ENCODE assay signal across 25 cellular contexts in genomic region chr17:70478883-70479282, GRCh38.
DNase-seq lines count a peak whose midpoint lies in the region; ATAC-seq, FAIRE-seq and TF ChIP-seq lines count a peak whose summit lies in the region.
"Had no signal": no experiment of that assay in that cellular context is flagged by ENCODE, and none has a peak within 500 bp of the region (broad histone marks: within the 10 kb centered on the region; RNA-seq: fewer than 3 reads in every experiment).

No MANE protein-coding gene starts in this region.

- H3K36me3 ChIP-seq in ACC112 (ENCODE audit: insufficient read depth, low read length) = no peaks in the 10 kb centered on the region
- H3K36me3 ChIP-seq in gastrocnemius medialis = no peaks in the 10 kb centered on the region
- no peaks in the 10 kb centered on the region for H3K36me3 ChIP-seq in pancreas
- no peaks in the 10 kb centered on the region for H3K36me3 ChIP-seq in naive thymus-derived CD4-positive, alpha-beta T cell (ENCODE audit: control insufficient read depth in 2 of 3, insufficient read depth in 3 of 3, low read length in 3 of 3)

- WGBS in pancreas, 2 donors = 65 to 78% methylated on average over 5 of the region's 5 CpGs

- H3K4me1 ChIP-seq in ACC112 (ENCODE audit: control insufficient read depth, insufficient read depth, low read length, unreplicated experiment) (peaks cover 3% of the 10 kb centered on the region), gastrocnemius medialis (no peaks in the 10 kb centered on the region), pancreas (no peaks in the 10 kb centered on the region)
- no peaks in the 10 kb centered on the region for H3K4me1 ChIP-seq in naive thymus-derived CD4-positive, alpha-beta T cell (ENCODE audit: control insufficient read depth in 2 of 2, insufficient read depth in 2 of 2, low read length in 2 of 2)
- H3K4me1 ChIP-seq: Caco-2 had no signal

- no peaks in the 10 kb centered on the region for H3K9me3 ChIP-seq in gastrocnemius medialis
- no peaks in the 10 kb centered on the region for H3K9me3 ChIP-seq in pancreas
- peaks cover 0 to 6% (median 0%) of the 10 kb centered on the region in 3 experiments for H3K9me3 ChIP-seq in naive thymus-derived CD4-positive, alpha-beta T cell (ENCODE audit: control insufficient read depth in 2 of 3, low read length in 3 of 3)

- no peak overlapping the region for H3K4me3 ChIP-seq in ACC112 (ENCODE audit: low read depth, low read length)
- no peak overlapping the region for H3K4me3 ChIP-seq in gastrocnemius medialis
- H3K4me3 ChIP-seq in pancreas = no peak overlapping the region
- no peak overlapping the region for H3K4me3 ChIP-seq in naive thymus-derived CD4-positive, alpha-beta T cell (ENCODE audit: low read length)
- H3K4me3 ChIP-seq: GM23338, PC-9 had no signal

- H3K27ac ChIP-seq in ACC112 (ENCODE audit: low read depth, low read length) = no peak overlapping the region
- no peak overlapping the region for H3K27ac ChIP-seq in gastrocnemius medialis
- no peak overlapping the region for H3K27ac ChIP-seq in pancreas
- no peak overlapping the region for H3K27ac ChIP-seq in naive thymus-derived CD4-positive, alpha-beta T cell (ENCODE audit: low read depth, low read length)
- H3K27ac ChIP-seq: PC-9 had no signal

- intact Hi-C loops in left ventricle myocardium superior (cut with micrococcal nuclease) (no loop called here), gastrocnemius medialis (cut with DNase I; ENCODE audit: low total_unique reads) (no loop called here), pancreas (cut with DNase I) (no loop called here)
- intact Hi-C loops in naive thymus-derived CD4-positive, alpha-beta T cell (cut with micrococcal nuclease) = no loop called here

- in situ Hi-C loops in gastrocnemius medialis (cut with MboI; ENCODE audit: low sequenced_read_pairs in 4 of 4) = no loop called here

- CTCF ChIA-PET in naive thymus-derived CD4-positive, alpha-beta T cell (lab: Charles Lee) = no interaction called here

- no peaks in the 10 kb centered on the region for H3K4me1 Mint-ChIP-seq in naive thymus-derived CD4-positive, alpha-beta T cell
- H3K4me1 Mint-ChIP-seq: CD4-positive, alpha-beta memory T cell; GM23338; H9 had no signal

- H3K27ac Mint-ChIP-seq in naive thymus-derived CD4-positive, alpha-beta T cell = no peak overlapping the region
- H3K27ac Mint-ChIP-seq: CD4-positive, alpha-beta memory T cell; GM23338; H9 had no signal

- TF ChIP-seq POLR2A in gastrocnemius medialis (IDR thresholded peaks at IDR 0.05) = no peak

- no peaks in the 10 kb centered on the region for H3K79me2 ChIP-seq in ACC112 (ENCODE audit: control insufficient read depth, insufficient read depth, low read length, unreplicated experiment)

- H3K27me3 ChIP-seq in ACC112 (ENCODE audit: insufficient read depth, low read length) (no peaks in the 10 kb centered on the region), gastrocnemius medialis (no peaks in the 10 kb centered on the region), pancreas (no peaks in the 10 kb centered on the region)
- H3K27me3 ChIP-seq in naive thymus-derived CD4-positive, alpha-beta T cell (ENCODE audit: control insufficient read depth in 2 of 2, insufficient read depth in 2 of 2, low read length in 2 of 2) = no peaks in the 10 kb centered on the region

- FAIRE-seq in pancreas (lab: Jason Lieb, UNC) = no peak
- FAIRE-seq: A204.1, HepG2 had no signal

- peaks cover 0 to 16% (median 8%) of the 10 kb centered on the region in 11 donors for H3K9me3 Mint-ChIP-seq in naive thymus-derived CD4-positive, alpha-beta T cell

- no peak overlapping the region for H3K4me3 Mint-ChIP-seq in naive thymus-derived CD4-positive, alpha-beta T cell
- H3K4me3 Mint-ChIP-seq: CD4-positive, alpha-beta memory T cell; GM23338; H9 had no signal

- ATAC-seq in left ventricle myocardium superior = peak; percentile 81
- no peak for ATAC-seq in gastrocnemius medialis
- ATAC-seq in GM21717 (IDR thresholded peaks at IDR 0.05; ENCODE audit: unreplicated experiment) = no peak
- ATAC-seq in pancreas = no peak
- ATAC-seq in naive thymus-derived CD4-positive, alpha-beta T cell = no peak
- ATAC-seq: GM23338, HepG2 had no signal

- TF ChIP-seq CTCF in gastrocnemius medialis (IDR thresholded peaks at IDR 0.05 in 4 of 5, conservative IDR thresholded peaks at IDR 0.05 in 1 of 5) (no peak), pancreas (IDR thresholded peaks at IDR 0.05) (no peak)

- POLR2A ChIA-PET in naive thymus-derived CD4-positive, alpha-beta T cell (lab: Charles Lee) = no interaction called here

- peak overlapping the region; percentile 28 for H2AFZ ChIP-seq in ACC112 (ENCODE audit: low read length, unreplicated experiment)
- H2AFZ ChIP-seq: GM23338, PC-9 had no signal

- no peaks in the 10 kb centered on the region for H3K27me3 Mint-ChIP-seq in naive thymus-derived CD4-positive, alpha-beta T cell

- no peaks in the 10 kb centered on the region for H3K36me3 Mint-ChIP-seq in naive thymus-derived CD4-positive, alpha-beta T cell
- H3K36me3 Mint-ChIP-seq: CD4-positive, alpha-beta memory T cell had no signal

- DNase-seq in fibroblast of gingiva (ENCODE audit: low read depth) (peak; percentile 35), left ventricle myocardium superior (peak; percentile 32), gastrocnemius medialis (peak; percentile 9 to 13), occipital lobe (lab: John Stamatoyannopoulos, UW) (no peak), pancreas (no peak)
- no peak for DNase-seq in naive thymus-derived CD4-positive, alpha-beta T cell
- DNase-seq: C1 segment of cervical spinal cord; Caco-2; CD4-positive, alpha-beta memory T cell; H9; Karpas-422; NCI-H1092 treated with DMSO at 0.1 percent for 48 hours; NCI-H1436 treated with DMSO at 0.1 percent for 48 hours; NCI-H187 treated with DMSO at 0.1 percent for 48 hours; NCI-H446; NCI-H524 treated with DMSO at 0.1 percent for 48 hours; NCI-H774; PC-9; RPMI8226; SHP77 treated with DMSO at 0.1 percent for 48 hours had no signal

Comparison
In these comparisons a context has a peak if more than half of its experiments do, and no peak if none do; other contexts are left out.
1. DNase-seq: peak in fibroblast of gingiva (single experiment), left ventricle myocardium superior (single experiment) and gastrocnemius medialis (2 of 2); none in occipital lobe (single experiment), pancreas (0 of 6) and naive thymus-derived CD4-positive, alpha-beta T cell (0 of 9).